ENCODE assay signal across 8 cellular contexts in the genomic region with DNA sequence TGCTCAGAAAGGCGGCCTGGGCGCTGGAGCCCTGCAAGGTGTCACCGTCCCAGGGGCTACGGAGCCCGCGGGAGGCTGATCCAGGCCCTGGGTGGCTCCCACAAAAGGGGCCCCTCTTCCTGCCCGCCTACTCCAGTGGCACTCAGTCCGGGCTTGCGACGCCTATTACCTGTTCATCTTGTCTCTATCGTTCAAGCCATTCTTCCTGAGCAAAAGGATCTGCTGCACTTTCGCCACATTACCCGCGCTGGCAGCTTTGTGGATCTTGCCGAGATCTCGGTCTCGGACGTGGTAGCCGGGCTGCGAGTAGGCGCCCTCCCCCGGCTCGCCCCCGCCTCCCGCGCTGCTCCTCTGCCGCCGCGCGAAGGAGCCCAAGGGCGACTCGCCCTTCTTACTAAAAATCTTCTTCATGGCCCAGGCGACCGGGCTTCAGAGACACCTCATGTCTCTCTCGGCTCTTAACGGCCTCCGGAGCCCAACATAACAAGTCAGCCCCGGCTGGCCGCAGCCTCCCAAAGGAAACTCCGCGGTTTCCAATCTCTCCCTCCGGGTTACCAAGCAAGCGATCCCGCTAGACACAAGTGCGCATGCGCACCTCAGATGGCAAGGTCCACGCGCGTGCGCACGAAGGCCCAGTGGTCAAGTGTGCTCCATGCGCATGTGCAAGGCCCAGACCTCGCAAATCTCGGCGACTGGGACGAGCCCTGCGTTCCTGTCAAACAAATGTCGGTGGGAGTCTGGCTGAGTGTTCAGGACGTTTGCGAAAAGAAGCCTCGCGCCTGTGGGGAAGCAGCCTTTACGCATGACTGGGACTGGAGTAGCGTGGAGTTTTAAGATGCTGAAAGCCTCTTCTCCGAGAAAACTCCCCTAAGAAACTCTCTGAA. TPM values are rescaled to one million over a fixed set of nuclear protein-coding genes. Genes with fewer than 3 reads are reported as not detected.
DNase-seq lines count a peak whose midpoint lies in the region; ATAC-seq and TF ChIP-seq lines count a peak whose summit lies in the region.

A gene (minus strand): TSS at position 579 of the 884 bp plus-strand sequence. CDS start 168 bp downstream, at position 411.

- no peaks in the 10 kb centered on the region for H3K9me3 ChIP-seq in smooth muscle cell (replicated peaks; ENCODE audit: low read depth)

- peak within 1 kb of the TSS; percentile 87 for H3K4me2 ChIP-seq in smooth muscle cell

- H2AFZ ChIP-seq in smooth muscle cell (ENCODE audit: low read depth): peak within 1 kb of the TSS; percentile 85

- no peaks in the 10 kb centered on the region for H3K36me3 ChIP-seq in smooth muscle cell (ENCODE audit: low read depth)

- H3K4me1 Mint-ChIP-seq in WTC11: peaks cover 6% of the 10 kb centered on the region; the same call in 1 of the 2 replicates
- H3K4me1 Mint-ChIP-seq in immature natural killer cell: peaks cover 35 to 39% of the 10 kb centered on the region in 2 donors

- H3K36me3 Mint-ChIP-seq in WTC11 (no peaks in the 10 kb centered on the region), immature natural killer cell (peaks cover 0 to 3% (median 0%) of the 10 kb centered on the region in 3 donors)

- H3K9me3 Mint-ChIP-seq in WTC11 (peaks cover 4% of the 10 kb centered on the region; the same call in 1 of the 2 replicates), immature natural killer cell (no peaks in the 10 kb centered on the region)

- WGBS in smooth muscle cell (ENCODE audit: low lambda C conversion rate): 2% methylated on average over 64 of the region's 65 CpGs

- ATAC-seq in GM18907 (IDR thresholded peaks at IDR 0.05; ENCODE audit: unreplicated experiment) (peak; percentile 86), HG03139 (IDR thresholded peaks at IDR 0.05; ENCODE audit: unreplicated experiment) (peak; percentile 66), WTC11 (peak; percentile 79)

- H3K4me1 ChIP-seq in smooth muscle cell (ENCODE audit: low read depth): no peaks in the 10 kb centered on the region

- DNase-seq in AG08395 (ENCODE audit: low spot score) (peak; percentile 99), NCI-H2227 (lab: John Stamatoyannopoulos, UW; ENCODE audit: unreplicated experiment) (peak; percentile 98), WTC11 (ENCODE audit: low spot score) (peak; percentile 94), cardiac fibroblast (ENCODE audit: low read depth in 2 of 2) (peak; percentile 98), immature natural killer cell (peak; percentile 97), smooth muscle cell (lab: John Stamatoyannopoulos, UW; ENCODE audit: unreplicated experiment) (peak; percentile 93)

- POLR2A ChIA-PET in WTC11 (lab: Charles Lee): interaction anchor here (0.6 kb wide), 1 partner anchor 1922 kb away, joined by 3 read pairs; no protein-coding TSS in a partner anchor

- H3K4me3 Mint-ChIP-seq in WTC11: peak within 1 kb of the TSS; percentile 88
- peak within 1 kb of the TSS; percentile 85 to 95 (median 91) for H3K4me3 Mint-ChIP-seq in immature natural killer cell

- CTCF ChIA-PET in WTC11 (lab: Charles Lee): no interaction called here

- H3K27me3 ChIP-seq in smooth muscle cell (ENCODE audit: low read depth): no peaks in the 10 kb centered on the region

- H3K79me2 ChIP-seq in smooth muscle cell (ENCODE audit: low read depth): peaks cover 21% of the 10 kb centered on the region

- no peaks in the 10 kb centered on the region for H3F3A ChIP-seq in smooth muscle cell (ENCODE audit: low read depth)

- peaks cover 3% of the 10 kb centered on the region for H3K27me3 Mint-ChIP-seq in WTC11 (ENCODE audit: low read depth)
- H3K27me3 Mint-ChIP-seq in immature natural killer cell (ENCODE audit: low read depth in 3 of 3): peaks cover 9 to 15% (median 10%) of the 10 kb centered on the region in 3 donors

- H3K4me3 ChIP-seq in cardiac fibroblast (replicated peaks in 1 of 2; ENCODE audit: low read depth in 2 of 2, low read length in 2 of 2): peak within 1 kb of the TSS; percentile 69 to 81
- peak within 1 kb of the TSS; percentile 76 for H3K4me3 ChIP-seq in smooth muscle cell

- peak within 1 kb of the TSS; percentile 95 for H3K27ac Mint-ChIP-seq in WTC11
- H3K27ac Mint-ChIP-seq in immature natural killer cell: peak within 1 kb of the TSS; percentile 87 to 96 (median 94)

- peak within 1 kb of the TSS; percentile 84 for H3K27ac ChIP-seq in smooth muscle cell (ENCODE audit: low read depth)

- peak within 1 kb of the TSS; percentile 86 for H3K9ac ChIP-seq in smooth muscle cell (ENCODE audit: low read depth)

- no peak for TF ChIP-seq CTCF in WTC11 (IDR thresholded peaks at IDR 0.05)
- TF ChIP-seq CTCF in cardiac fibroblast (IDR thresholded peaks at IDR 0.05; ENCODE audit: low read depth, low read length): no peak
- no peak for TF ChIP-seq CTCF in smooth muscle cell (IDR thresholded peaks at IDR 0.05; ENCODE audit: borderline replicate concordance, insufficient read depth, poor library complexity, severe bottlenecking)

- no peaks in the 10 kb centered on the region for H4K20me1 ChIP-seq in smooth muscle cell (ENCODE audit: low read depth)

TF ChIP-seq in WTC11, 78 proteins besides CTCF, POLR2A, EP300 and RAD21 (continues in another document):
- TF ChIP-seq ZNF232 (CRISPR knock-in tag; IDR thresholded peaks at IDR 0.05): no peak
- TF ChIP-seq CREM (CRISPR knock-in tag; IDR thresholded peaks at IDR 0.05): no peak
- no peak for TF ChIP-seq GTF2I (CRISPR knock-in tag; conservative IDR thresholded peaks at IDR 0.05)
- TF ChIP-seq ATF1 (CRISPR knock-in tag; IDR thresholded peaks at IDR 0.05): no peak
- TF ChIP-seq, protein P1, sequence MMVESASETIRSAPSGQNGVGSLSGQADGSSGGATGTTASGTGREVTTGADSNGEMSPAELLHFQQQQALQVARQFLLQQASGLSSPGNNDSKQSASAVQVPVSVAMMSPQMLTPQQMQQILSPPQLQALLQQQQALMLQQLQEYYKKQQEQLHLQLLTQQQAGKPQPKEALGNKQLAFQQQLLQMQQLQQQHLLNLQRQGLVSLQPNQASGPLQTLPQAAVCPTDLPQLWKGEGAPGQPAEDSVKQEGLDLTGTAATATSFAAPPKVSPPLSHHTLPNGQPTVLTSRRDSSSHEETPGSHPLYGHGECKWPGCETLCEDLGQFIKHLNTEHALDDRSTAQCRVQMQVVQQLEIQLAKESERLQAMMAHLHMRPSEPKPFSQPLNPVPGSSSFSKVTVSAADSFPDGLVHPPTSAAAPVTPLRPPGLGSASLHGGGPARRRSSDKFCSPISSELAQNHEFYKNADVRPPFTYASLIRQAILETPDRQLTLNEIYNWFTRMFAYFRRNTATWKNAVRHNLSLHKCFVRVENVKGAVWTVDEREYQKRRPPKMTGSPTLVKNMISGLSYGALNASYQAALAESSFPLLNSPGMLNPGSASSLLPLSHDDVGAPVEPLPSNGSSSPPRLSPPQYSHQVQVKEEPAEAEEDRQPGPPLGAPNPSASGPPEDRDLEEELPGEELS (CRISPR knock-in tag; IDR thresholded peaks at IDR 0.05): no peak
- TF ChIP-seq, protein P2, sequence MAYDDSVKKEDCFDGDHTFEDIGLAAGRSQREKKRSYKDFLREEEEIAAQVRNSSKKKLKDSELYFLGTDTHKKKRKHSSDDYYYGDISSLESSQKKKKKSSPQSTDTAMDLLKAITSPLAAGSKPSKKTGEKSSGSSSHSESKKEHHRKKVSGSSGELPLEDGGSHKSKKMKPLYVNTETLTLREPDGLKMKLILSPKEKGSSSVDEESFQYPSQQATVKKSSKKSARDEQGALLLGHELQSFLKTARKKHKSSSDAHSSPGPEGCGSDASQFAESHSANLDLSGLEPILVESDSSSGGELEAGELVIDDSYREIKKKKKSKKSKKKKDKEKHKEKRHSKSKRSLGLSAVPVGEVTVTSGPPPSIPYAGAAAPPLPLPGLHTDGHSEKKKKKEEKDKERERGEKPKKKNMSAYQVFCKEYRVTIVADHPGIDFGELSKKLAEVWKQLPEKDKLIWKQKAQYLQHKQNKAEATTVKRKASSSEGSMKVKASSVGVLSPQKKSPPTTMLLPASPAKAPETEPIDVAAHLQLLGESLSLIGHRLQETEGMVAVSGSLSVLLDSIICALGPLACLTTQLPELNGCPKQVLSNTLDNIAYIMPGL (CRISPR knock-in tag; IDR thresholded peaks at IDR 0.05): no peak
- no peak for TF ChIP-seq TP53 (CRISPR knock-in tag; IDR thresholded peaks at IDR 0.05)
- 0 out of 2 replicates have a peak, but pooled peaks have one; percentile 4 for TF ChIP-seq ETV6 (CRISPR knock-in tag; IDR thresholded peaks at IDR 0.05)
- TF ChIP-seq, protein P3, sequence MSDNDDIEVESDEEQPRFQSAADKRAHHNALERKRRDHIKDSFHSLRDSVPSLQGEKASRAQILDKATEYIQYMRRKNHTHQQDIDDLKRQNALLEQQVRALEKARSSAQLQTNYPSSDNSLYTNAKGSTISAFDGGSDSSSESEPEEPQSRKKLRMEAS (CRISPR knock-in tag; IDR thresholded peaks at IDR 0.05): peak; percentile 84
- TF ChIP-seq, protein P4, sequence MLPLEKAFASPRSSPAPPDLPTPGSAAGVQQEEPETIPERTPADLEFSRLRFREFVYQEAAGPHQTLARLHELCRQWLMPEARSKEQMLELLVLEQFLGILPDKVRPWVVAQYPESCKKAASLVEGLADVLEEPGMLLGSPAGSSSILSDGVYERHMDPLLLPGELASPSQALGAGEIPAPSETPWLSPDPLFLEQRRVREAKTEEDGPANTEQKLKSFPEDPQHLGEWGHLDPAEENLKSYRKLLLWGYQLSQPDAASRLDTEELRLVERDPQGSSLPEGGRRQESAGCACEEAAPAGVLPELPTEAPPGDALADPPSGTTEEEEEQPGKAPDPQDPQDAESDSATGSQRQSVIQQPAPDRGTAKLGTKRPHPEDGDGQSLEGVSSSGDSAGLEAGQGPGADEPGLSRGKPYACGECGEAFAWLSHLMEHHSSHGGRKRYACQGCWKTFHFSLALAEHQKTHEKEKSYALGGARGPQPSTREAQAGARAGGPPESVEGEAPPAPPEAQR (CRISPR knock-in tag; IDR thresholded peaks at IDR 0.05): no peak
- no peak for TF ChIP-seq CREB1 (CRISPR knock-in tag; IDR thresholded peaks at IDR 0.05)

RNA-seq across cellular contexts. Expression of the gene that starts here (rescaled TPM):
- total RNA-seq in WTC11 (2021) (7.3 to 10.2 TPM (median 8.1 TPM) in 3 replicates), smooth muscle cell (9.7 and 11.5 TPM in 2 replicates)
- polyA plus RNA-seq in immature natural killer cell (1 to 10 TPM in 1 of 3 donors, under 1 TPM in 2; 0.27 to 2.0 (median 0.99) TPM), smooth muscle cell (4.3 and 7.6 TPM in 2 replicates)

Comparison
In these comparisons a context has a peak if more than half of its experiments do, and no peak if none do; other contexts are left out.
1. Peak in every context shown above with its lines: DNase-seq, ATAC-seq, H3K4me3 ChIP-seq and H3K27ac ChIP-seq.